Comparison of ENCODE assay signal across 28 cellular contexts in genomic region chr10:111973826-111974225, GRCh38.
"Had no signal": no experiment of that assay in that cellular context is flagged by ENCODE, and none has a peak within 500 bp of the region (broad histone marks: within the 10 kb centered on the region; RNA-seq: fewer than 3 reads in every experiment).

No MANE protein-coding gene starts in this region.

- H3K79me2 ChIP-seq: parathyroid adenoma had no signal

- H3K4me3 ChIP-seq: neural progenitor cell, ovary, psoas muscle, right lobe of liver, sigmoid colon, skin epidermis, smooth muscle cell, spleen, thoracic aorta, thyroid gland, tibial nerve, upper lobe of left lung, vagina had no signal

- H3K27ac ChIP-seq: neural progenitor cell, ovary, parathyroid adenoma, psoas muscle, right lobe of liver, spleen, thoracic aorta, thyroid gland, upper lobe of left lung, vagina had no signal

- H3K9me3 ChIP-seq: ovary, psoas muscle, right lobe of liver, sigmoid colon, spleen, thoracic aorta, thyroid gland, tibial nerve, upper lobe of left lung, vagina had no signal

- H3K36me3 ChIP-seq: neural progenitor cell, ovary, right lobe of liver, sigmoid colon, spleen, thoracic aorta, thyroid gland, tibial nerve, upper lobe of left lung, vagina had no signal

- H3K27me3 ChIP-seq: neural progenitor cell, ovary, right lobe of liver, sigmoid colon, spleen, thyroid gland, tibial nerve, upper lobe of left lung, vagina had no signal

- DNase-seq: naive thymus-derived CD8-positive, alpha-beta T cell; occipital lobe; ovary; posterior cingulate gyrus; psoas muscle; right cardiac atrium; right lobe of liver; sigmoid colon; spleen; stimulated activated CD4-positive, alpha-beta T cell treated with anti-CD3 and anti-CD28 coated beads, Interleukin-12 subunit alpha, Interleukin-12 subunit beta, amount 100 ng/mL, for 4 hours; stimulated activated CD4-positive, alpha-beta T cell treated with anti-CD3 and anti-CD28 coated beads, Interleukin-1b, Interleukin-23, amount 100 ng/mL, for 48 hours; stimulated activated CD4-positive, alpha-beta T cell treated with anti-CD3 and anti-CD28 coated beads, Interleukin-4, amount 100 ng/mL, for 1 hour; stimulated activated CD4-positive, alpha-beta T cell treated with anti-CD3 and anti-CD28 coated beads, Interleukin-4, amount 100 ng/mL, for 4 hours; stimulated activated CD8-positive, alpha-beta memory T cell treated with anti-CD3 and anti-CD28 coated beads, Interleukin-4, amount 100 ng/mL, for 48 hours; stimulated activated naive CD4-positive, alpha-beta T cell; stimulated activated naive CD8-positive, alpha-beta T cell treated with anti-CD3 and anti-CD28 coated beads, Interleukin-15, amount 100 ng/mL, for 72 hours; stimulated activated naive CD8-positive, alpha-beta T cell treated with anti-CD3 and anti-CD28 coated beads, Interleukin-15, Interleukin-2, amounts not matched to agents 100 U/mL and 50 U/mL, for 24 hours; thyroid gland; trophoblast cell; upper lobe of left lung had no signal

- H3K4me2 ChIP-seq: neural progenitor cell, smooth muscle cell had no signal

- ATAC-seq: naive thymus-derived CD8-positive, alpha-beta T cell; right cardiac atrium; right lobe of liver; stimulated activated memory B cell treated with anti-CD40 and anti-IgM and Interleukin-4, amounts not matched to agents 10 μg/mL and 1 μg/mL and 100 μg/mL, for 72 hours; stimulated activated naive CD8-positive, alpha-beta T cell treated with anti-CD3 and anti-CD28 coated beads, Interleukin-15, amount 100 ng/mL, for 72 hours; stimulated activated naive CD8-positive, alpha-beta T cell treated with anti-CD3 and anti-CD28 coated beads, Interleukin-15, Interleukin-2, amounts not matched to agents 100 U/mL and 50 U/mL, for 24 hours had no signal

- H3K4me1 ChIP-seq: neural progenitor cell, parathyroid adenoma, psoas muscle, right lobe of liver, sigmoid colon, spleen, thyroid gland, tibial nerve, upper lobe of left lung, vagina had no signal

- H3K9ac ChIP-seq: neural progenitor cell, parathyroid adenoma had no signal

- H2AFZ ChIP-seq: neural progenitor cell, parathyroid adenoma had no signal
